ENCODE assay signal across 13 cellular contexts in the genomic region with DNA sequence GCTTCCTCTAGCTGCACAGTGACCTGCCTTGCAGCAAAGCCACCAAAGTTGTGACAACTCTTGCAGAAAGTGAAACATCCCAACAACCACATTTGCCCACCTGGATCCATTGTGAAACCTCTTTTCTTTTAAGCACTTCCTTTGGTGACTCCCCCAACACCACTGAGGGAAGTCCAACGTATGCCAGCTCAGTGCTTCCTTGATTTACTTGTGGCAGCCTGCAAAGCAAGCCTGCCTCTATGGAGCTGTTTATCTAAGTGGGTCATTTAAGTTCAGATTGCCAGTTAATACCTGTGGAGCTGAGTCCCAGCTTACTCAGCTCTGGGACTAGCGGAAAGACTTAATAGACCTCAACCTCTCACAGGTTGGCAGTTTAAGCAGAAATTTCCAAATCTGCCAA.
"Had no signal": no experiment of that assay in that cellular context is flagged by ENCODE, and none has a peak within 500 bp of the region (broad histone marks: within the 10 kb centered on the region; RNA-seq: fewer than 3 reads in every experiment).

No MANE protein-coding gene starts in this region.

- H3K36me3 ChIP-seq: breast epithelium, gastroesophageal sphincter, ovary had no signal

- DNase-seq: activated CD4-positive, alpha-beta memory T cell treated with anti-CD3 and anti-CD28 coated beads for 36 hours; activated T-cell treated with anti-CD3 and anti-CD28 coated beads, Interleukin-2, amount 50 U/mL, for 72 hours; aorta; left ventricle myocardium superior; mesenchymal stem cell; nephron progenitor cell; ovary; stimulated activated CD4-positive, alpha-beta T cell treated with anti-CD3 and anti-CD28 coated beads, Interleukin-4, amount 100 ng/mL, for 1 hour; stimulated activated CD8-positive, alpha-beta memory T cell treated with anti-CD3 and anti-CD28 coated beads, Interleukin-4, amount 100 ng/mL, for 48 hours; stimulated activated naive CD8-positive, alpha-beta T cell treated with anti-CD3 and anti-CD28 coated beads, Interleukin-15, Interleukin-2, amounts not matched to agents 100 U/mL and 50 U/mL, for 24 hours; testis had no signal

- H3K9me3 ChIP-seq: breast epithelium, gastroesophageal sphincter, ovary, testis had no signal

- H3K27me3 ChIP-seq: breast epithelium, gastroesophageal sphincter, ovary, testis had no signal

- H3K4me1 ChIP-seq: breast epithelium, gastroesophageal sphincter, testis had no signal

- H3K27ac ChIP-seq: breast epithelium, gastroesophageal sphincter, ovary, testis had no signal

- ATAC-seq: activated T-cell treated with anti-CD3 and anti-CD28 coated beads, Interleukin-2, amount 50 U/mL, for 72 hours; gastroesophageal sphincter; left ventricle myocardium superior; stimulated activated naive CD8-positive, alpha-beta T cell treated with anti-CD3 and anti-CD28 coated beads, Interleukin-15, Interleukin-2, amounts not matched to agents 100 U/mL and 50 U/mL, for 24 hours had no signal

- H3K4me3 ChIP-seq: breast epithelium, gastroesophageal sphincter, ovary, testis had no signal
